In the genomic region with DNA sequence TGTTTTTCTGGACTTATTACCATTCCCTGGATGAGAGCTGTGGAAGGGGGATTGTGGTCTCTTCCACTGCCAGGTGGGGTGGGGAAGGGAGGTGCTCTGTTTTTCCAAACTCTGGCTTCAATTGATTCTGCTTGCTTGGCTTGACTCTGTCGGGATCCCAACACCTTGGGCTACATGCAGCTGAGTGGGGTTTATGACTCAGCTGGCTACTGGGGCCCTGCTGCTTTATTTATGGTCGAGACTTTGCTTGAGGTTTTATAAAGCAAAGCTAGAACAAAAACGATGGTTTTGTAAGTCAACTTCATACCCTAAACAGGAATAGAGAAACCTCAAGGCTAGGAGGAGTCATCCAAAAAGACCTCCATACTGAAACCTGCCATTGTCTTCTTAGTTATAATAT, we compare ENCODE assay signal across 8 cellular contexts.
DNase-seq lines count a peak whose midpoint lies in the region; ATAC-seq and TF ChIP-seq lines count a peak whose summit lies in the region.
"Had no signal": no experiment of that assay in that cellular context is flagged by ENCODE, and none has a peak within 500 bp of the region (broad histone marks: within the 10 kb centered on the region; RNA-seq: fewer than 3 reads in every experiment).

No MANE protein-coding gene starts in this region.

- ATAC-seq in HG03378 (IDR thresholded peaks at IDR 0.05; ENCODE audit: unreplicated experiment) (peak; percentile 57), HG03521 (IDR thresholded peaks at IDR 0.05; ENCODE audit: unreplicated experiment) (no peak)
- ATAC-seq in activated naive CD4-positive, alpha-beta T cell treated with anti-CD3 and anti-CD28 coated beads, Interleukin-2, amount 50 U/mL, for 72 hours: peak; percentile 67 to 96
- ATAC-seq: right lobe of liver had no signal

- TF ChIP-seq CTCF in GM20000 (IDR thresholded peaks at IDR 0.05; ENCODE audit: extremely low read depth, missing control alignments): no peak
- TF ChIP-seq CTCF in endothelial cell (IDR thresholded peaks at IDR 0.05; ENCODE audit: unreplicated experiment): no peak

- H3K4me3 Mint-ChIP-seq in endothelial cell (ENCODE audit: unreplicated experiment): no peak overlapping the region

- H3K4me1 Mint-ChIP-seq in endothelial cell (ENCODE audit: unreplicated experiment): peaks cover 9% of the 10 kb centered on the region

- peak; percentile 64 for DNase-seq in GM20000 (ENCODE audit: low spot score)
- peak in 1 of 2 donors; percentile 21 for DNase-seq in activated naive CD4-positive, alpha-beta T cell treated with anti-CD3 and anti-CD28 coated beads, Interleukin-2, amount 50 U/mL, for 72 hours (ENCODE audit: low spot score in 2 of 2)
- peak; percentile 4 for DNase-seq in stimulated activated CD8-positive, alpha-beta memory T cell treated with anti-CD3 and anti-CD28 coated beads, Interleukin-4, amount 100 ng/mL, for 24 hours (ENCODE audit: low read depth)
- DNase-seq in RKO (ENCODE audit: low spot score): no peak
- DNase-seq in endothelial cell (ENCODE audit: low spot score): no peak
- DNase-seq: right lobe of liver had no signal

- H3K27ac Mint-ChIP-seq in activated naive CD4-positive, alpha-beta T cell treated with anti-CD3 and anti-CD28 coated beads, Interleukin-2, amount 50 U/mL, for 72 hours: no peak overlapping the region
- H3K27ac Mint-ChIP-seq in endothelial cell (ENCODE audit: unreplicated experiment): no peak overlapping the region

- peaks cover 14 to 24% of the 10 kb centered on the region in 2 donors for H3K36me3 Mint-ChIP-seq in activated naive CD4-positive, alpha-beta T cell treated with anti-CD3 and anti-CD28 coated beads, Interleukin-2, amount 50 U/mL, for 72 hours
- H3K36me3 Mint-ChIP-seq in endothelial cell (ENCODE audit: low read depth, unreplicated experiment): peaks cover 6% of the 10 kb centered on the region

- no peaks in the 10 kb centered on the region for H3K9me3 Mint-ChIP-seq in activated naive CD4-positive, alpha-beta T cell treated with anti-CD3 and anti-CD28 coated beads, Interleukin-2, amount 50 U/mL, for 72 hours
- no peaks in the 10 kb centered on the region for H3K9me3 Mint-ChIP-seq in endothelial cell (ENCODE audit: unreplicated experiment)

- no peaks in the 10 kb centered on the region for H3K27me3 Mint-ChIP-seq in endothelial cell (ENCODE audit: unreplicated experiment)

Comparison
In these comparisons a context has a peak if more than half of its experiments do, and no peak if none do; other contexts are left out.
1. DNase-seq: peak in GM20000 (single experiment) and stimulated activated CD8-positive, alpha-beta memory T cell treated with anti-CD3 and anti-CD28 coated beads, Interleukin-4, amount 100 ng/mL, for 24 hours (single experiment); none in RKO (single experiment) and endothelial cell (single experiment).